In the genomic region with DNA sequence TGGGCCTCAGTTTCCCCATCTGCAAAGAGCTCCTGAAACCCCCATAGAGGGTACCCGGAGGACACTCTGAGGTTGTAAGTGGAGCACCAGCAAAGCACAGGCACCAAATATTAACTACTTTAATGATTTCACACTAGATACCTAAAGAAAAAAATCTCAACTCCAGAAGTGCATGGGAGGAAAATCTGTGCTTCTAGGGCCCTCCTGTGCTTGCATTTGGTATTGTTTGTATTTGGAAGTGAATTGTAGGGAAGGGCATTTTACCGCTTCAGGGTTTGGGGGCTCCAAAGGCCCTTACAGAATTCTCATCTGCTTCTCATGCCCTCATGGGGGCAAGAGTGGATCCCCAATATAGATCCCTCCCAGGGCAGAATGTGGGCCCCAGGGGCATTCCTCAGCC, we compare ENCODE assay signal across 1 cellular context.
TF ChIP-seq lines count a peak whose summit lies in the region.

No MANE protein-coding gene starts in this region.

TF ChIP-seq in Ishikawa, 13 proteins besides CTCF, POLR2A, EP300 and RAD21 (continued from another document):
- TF ChIP-seq, protein P1, sequence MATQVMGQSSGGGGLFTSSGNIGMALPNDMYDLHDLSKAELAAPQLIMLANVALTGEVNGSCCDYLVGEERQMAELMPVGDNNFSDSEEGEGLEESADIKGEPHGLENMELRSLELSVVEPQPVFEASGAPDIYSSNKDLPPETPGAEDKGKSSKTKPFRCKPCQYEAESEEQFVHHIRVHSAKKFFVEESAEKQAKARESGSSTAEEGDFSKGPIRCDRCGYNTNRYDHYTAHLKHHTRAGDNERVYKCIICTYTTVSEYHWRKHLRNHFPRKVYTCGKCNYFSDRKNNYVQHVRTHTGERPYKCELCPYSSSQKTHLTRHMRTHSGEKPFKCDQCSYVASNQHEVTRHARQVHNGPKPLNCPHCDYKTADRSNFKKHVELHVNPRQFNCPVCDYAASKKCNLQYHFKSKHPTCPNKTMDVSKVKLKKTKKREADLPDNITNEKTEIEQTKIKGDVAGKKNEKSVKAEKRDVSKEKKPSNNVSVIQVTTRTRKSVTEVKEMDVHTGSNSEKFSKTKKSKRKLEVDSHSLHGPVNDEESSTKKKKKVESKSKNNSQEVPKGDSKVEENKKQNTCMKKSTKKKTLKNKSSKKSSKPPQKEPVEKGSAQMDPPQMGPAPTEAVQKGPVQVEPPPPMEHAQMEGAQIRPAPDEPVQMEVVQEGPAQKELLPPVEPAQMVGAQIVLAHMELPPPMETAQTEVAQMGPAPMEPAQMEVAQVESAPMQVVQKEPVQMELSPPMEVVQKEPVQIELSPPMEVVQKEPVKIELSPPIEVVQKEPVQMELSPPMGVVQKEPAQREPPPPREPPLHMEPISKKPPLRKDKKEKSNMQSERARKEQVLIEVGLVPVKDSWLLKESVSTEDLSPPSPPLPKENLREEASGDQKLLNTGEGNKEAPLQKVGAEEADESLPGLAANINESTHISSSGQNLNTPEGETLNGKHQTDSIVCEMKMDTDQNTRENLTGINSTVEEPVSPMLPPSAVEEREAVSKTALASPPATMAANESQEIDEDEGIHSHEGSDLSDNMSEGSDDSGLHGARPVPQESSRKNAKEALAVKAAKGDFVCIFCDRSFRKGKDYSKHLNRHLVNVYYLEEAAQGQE (IDR thresholded peaks at IDR 0.05; ENCODE audit: low read depth) = no peak
- TF ChIP-seq ZBTB7A (IDR thresholded peaks at IDR 0.05; ENCODE audit: low read depth) = no peak
- TF ChIP-seq TAF1 (IDR thresholded peaks at IDR 0.05; ENCODE audit: low read depth) = no peak
- no peak for TF ChIP-seq TCF12 (IDR thresholded peaks at IDR 0.05; ENCODE audit: low read depth)
